In the genomic region with DNA sequence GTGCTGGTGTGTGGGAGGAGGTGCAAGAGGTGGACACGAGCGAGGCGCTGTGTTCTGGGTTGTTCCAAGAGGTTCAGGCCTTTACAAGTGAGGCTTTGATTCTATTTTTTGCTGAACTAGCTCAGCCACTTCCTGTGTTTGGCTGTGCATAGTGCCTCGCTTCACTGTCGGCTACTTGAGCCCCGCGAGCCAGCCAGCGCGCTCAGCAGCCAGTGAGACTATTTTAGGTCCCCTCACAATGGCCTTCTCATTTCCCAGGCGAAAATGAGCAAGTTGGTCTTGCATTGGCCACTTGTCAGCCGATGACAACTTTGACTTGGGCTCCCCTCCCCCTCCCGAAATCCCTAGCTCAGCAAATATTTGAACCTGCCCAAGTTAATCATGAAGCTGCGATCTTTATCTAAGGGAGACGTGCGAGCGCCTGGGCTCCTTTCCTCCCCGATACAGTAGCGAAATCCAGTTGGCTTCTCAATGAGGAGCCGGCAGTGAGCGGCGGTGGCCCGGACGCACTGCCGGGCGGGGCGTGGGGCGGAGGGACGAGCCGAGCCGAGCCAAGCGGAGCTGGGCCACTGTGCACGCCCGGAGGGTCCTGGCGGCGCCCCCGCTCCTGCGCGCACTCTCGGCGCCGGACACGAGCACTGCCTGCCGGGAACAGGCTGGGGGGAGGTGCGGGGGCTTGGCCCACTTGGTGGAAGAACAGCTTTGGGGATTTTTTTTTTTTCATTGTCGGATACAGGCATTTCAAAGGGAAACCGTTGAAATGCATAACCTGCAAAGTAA, we compare ENCODE assay signal across 8 cellular contexts.
DNase-seq lines count a peak whose midpoint lies in the region; ATAC-seq lines count a peak whose summit lies in the region.

No MANE protein-coding gene starts in this region.

- H3K4me3 ChIP-seq in mucosa of stomach (ENCODE audit: low read length) = peak overlapping the region; percentile 77

- H3K36me3 ChIP-seq in mucosa of stomach (ENCODE audit: control insufficient read depth, insufficient read depth, low read length) = no peaks in the 10 kb centered on the region

- peak; percentile 62 for ATAC-seq in GM18499 (IDR thresholded peaks at IDR 0.05; ENCODE audit: insufficient read depth, unreplicated experiment)
- peak; percentile 74 for ATAC-seq in HG02763 (IDR thresholded peaks at IDR 0.05; ENCODE audit: unreplicated experiment)
- peak; percentile 79 for ATAC-seq in esophagus mucosa
- peak; percentile 67 for ATAC-seq in stimulated activated naive CD8-positive, alpha-beta T cell treated with anti-CD3 and anti-CD28 coated beads, Interleukin-15, Interleukin-2, amounts not matched to agents 100 U/mL and 50 U/mL, for 24 hours

- peaks cover 46% of the 10 kb centered on the region for H3K4me1 ChIP-seq in mucosa of stomach (ENCODE audit: control insufficient read depth, insufficient read depth, low read length)

- H3K9me3 ChIP-seq in mucosa of stomach (ENCODE audit: control insufficient read depth, low read length) = no peaks in the 10 kb centered on the region

- no peaks in the 10 kb centered on the region for H3K27me3 ChIP-seq in mucosa of stomach (ENCODE audit: control insufficient read depth, insufficient read depth, low read length)

- H3K9ac ChIP-seq in mucosa of stomach (ENCODE audit: low read length) = peak overlapping the region; percentile 81

- DNase-seq in NCI-H526 treated with DMSO at 0.1 percent for 48 hours (lab: John Stamatoyannopoulos, UW) = peak; percentile 56
- peak; percentile 59 to 65 for DNase-seq in activated T-cell treated with anti-CD3 and anti-CD28 coated beads, Interleukin-2, amount 50 U/mL, for 48 hours
- DNase-seq in stimulated activated naive CD8-positive, alpha-beta T cell treated with anti-CD3 and anti-CD28 coated beads, Interleukin-15, Interleukin-2, amounts not matched to agents 100 U/mL and 50 U/mL, for 24 hours = peak; percentile 57
- DNase-seq in NCI-H446 (lab: John Stamatoyannopoulos, UW) = no peak

Comparison
In these comparisons a context has a peak if more than half of its experiments do, and no peak if none do; other contexts are left out.
1. DNase-seq: peak in NCI-H526 treated with DMSO at 0.1 percent for 48 hours (single experiment), activated T-cell treated with anti-CD3 and anti-CD28 coated beads, Interleukin-2, amount 50 U/mL, for 48 hours (2 of 2) and stimulated activated naive CD8-positive, alpha-beta T cell treated with anti-CD3 and anti-CD28 coated beads, Interleukin-15, Interleukin-2, amounts not matched to agents 100 U/mL and 50 U/mL, for 24 hours (single experiment); none in NCI-H446 (0 of 2).
2. Peak in every context shown above with its lines, with median percentiles within 50 percentile points of each other: ATAC-seq.